In the genomic region with DNA sequence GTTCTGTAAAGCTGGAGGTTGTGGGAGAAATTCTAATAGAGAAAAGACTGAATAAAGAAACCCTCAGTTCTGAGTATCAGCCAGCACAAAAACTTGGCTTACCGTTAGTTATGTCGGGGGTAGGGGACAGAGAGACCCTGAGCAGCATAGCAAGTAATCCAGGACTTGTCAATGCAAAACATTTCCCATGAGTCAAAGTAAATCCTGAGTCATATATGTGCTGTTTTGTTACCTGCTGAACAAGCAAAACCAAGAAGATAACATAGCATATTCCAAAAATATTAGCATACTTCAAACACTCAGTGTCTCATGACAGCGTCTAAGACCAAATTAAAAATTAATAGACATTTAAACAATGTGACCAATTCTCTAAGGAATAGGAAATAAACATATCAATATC, we compare ENCODE assay signal across 20 cellular contexts.
DNase-seq lines count a peak whose midpoint lies in the region; ATAC-seq and TF ChIP-seq lines count a peak whose summit lies in the region.
"Had no signal": no experiment of that assay in that cellular context is flagged by ENCODE, and none has a peak within 500 bp of the region (broad histone marks: within the 10 kb centered on the region; RNA-seq: fewer than 3 reads in every experiment).

No MANE protein-coding gene starts in this region.

- H3K4me3 Mint-ChIP-seq in GM23338 (no peak overlapping the region), glutamatergic neuron (ENCODE audit: unreplicated experiment) (no peak overlapping the region)
- H3K4me3 Mint-ChIP-seq in activated T-cell treated with anti-CD3 and anti-CD28 coated beads, Interleukin-2, amount 50 U/mL, for 72 hours: no peak overlapping the region

- no peaks in the 10 kb centered on the region for H3K36me3 ChIP-seq in GM23338 (ENCODE audit: insufficient read depth)
- no peaks in the 10 kb centered on the region for H3K36me3 ChIP-seq in neuronal stem cell (replicated peaks in 1 of 2; ENCODE audit: control insufficient read depth in 2 of 2, insufficient read depth in 2 of 2, low read length in 2 of 2)
- H3K36me3 ChIP-seq: BLaER1 treated with 17β-estradiol and CSF1 and Interleukin-3, amounts not matched to agents 10 nM and 100 nM; HAP-1 had no signal

- no peaks in the 10 kb centered on the region; the same call in 2 of the 3 replicates for H3K9me3 Mint-ChIP-seq in GM23338
- H3K9me3 Mint-ChIP-seq in glutamatergic neuron (ENCODE audit: unreplicated experiment): no peaks in the 10 kb centered on the region
- peaks cover 4 to 6% of the 10 kb centered on the region in 2 donors for H3K9me3 Mint-ChIP-seq in activated T-cell treated with anti-CD3 and anti-CD28 coated beads, Interleukin-2, amount 50 U/mL, for 72 hours

- H2AFZ ChIP-seq in GM23338 (peak overlapping the region; percentile 76; the same call in 1 of the 2 replicates), neuronal stem cell (ENCODE audit: low read length) (peak overlapping the region; percentile 40)

- no peak overlapping the region for H3K4ac ChIP-seq in neuronal stem cell (ENCODE audit: low read length)

- no peaks in the 10 kb centered on the region for H4K20me1 ChIP-seq in GM23338 (replicated peaks; ENCODE audit: insufficient read depth)
- H4K20me1 ChIP-seq: BLaER1 treated with 17β-estradiol and CSF1 and Interleukin-3, amounts not matched to agents 10 nM and 100 nM had no signal

- H2AK5ac ChIP-seq in neuronal stem cell (ENCODE audit: low read depth, low read length): no peak overlapping the region

- no peak overlapping the region for H3K23ac ChIP-seq in neuronal stem cell (ENCODE audit: low read depth, low read length, poor library complexity)

- no peaks in the 10 kb centered on the region for H3F3A ChIP-seq in GM23338 (replicated peaks; ENCODE audit: low read depth)

- H4K8ac ChIP-seq in neuronal stem cell (ENCODE audit: low read depth, low read length): no peak overlapping the region

- H3K18ac ChIP-seq in neuronal stem cell (ENCODE audit: low read length): no peak overlapping the region

- H3K9me3 ChIP-seq in neuronal stem cell (replicated peaks in 1 of 2; ENCODE audit: control insufficient read depth in 2 of 2, insufficient read depth in 1 of 2, low read depth in 1 of 2, low read length in 2 of 2): no peaks in the 10 kb centered on the region
- H3K9me3 ChIP-seq: A549, HAP-1 had no signal

- H3K27me3 Mint-ChIP-seq in GM23338 (ENCODE audit: insufficient read depth, low read depth, poor library complexity): no peaks in the 10 kb centered on the region
- no peaks in the 10 kb centered on the region for H3K27me3 Mint-ChIP-seq in glutamatergic neuron (ENCODE audit: unreplicated experiment)
- no peaks in the 10 kb centered on the region for H3K27me3 Mint-ChIP-seq in activated T-cell treated with anti-CD3 and anti-CD28 coated beads, Interleukin-2, amount 50 U/mL, for 72 hours (ENCODE audit: low read depth)

- POLR2A ChIA-PET in RWPE1 (lab: Yijun Ruan, JAX; ENCODE audit: low non-redundant PET): no interaction called here

- H3K36me3 Mint-ChIP-seq in GM23338 (ENCODE audit: low read depth) (no peaks in the 10 kb centered on the region; the same call in 2 of the 3 replicates), glutamatergic neuron (ENCODE audit: unreplicated experiment) (no peaks in the 10 kb centered on the region)
- H3K36me3 Mint-ChIP-seq in activated T-cell treated with anti-CD3 and anti-CD28 coated beads, Interleukin-2, amount 50 U/mL, for 72 hours (ENCODE audit: insufficient read depth in 2 of 2): no peaks in the 10 kb centered on the region

- H3K27ac ChIP-seq in GM23338 (ENCODE audit: low read depth): no peak overlapping the region
- H3K27ac ChIP-seq in RWPE1: no peak overlapping the region
- no peak overlapping the region for H3K27ac ChIP-seq in foreskin keratinocyte
- H3K27ac ChIP-seq in neuronal stem cell (replicated peaks; ENCODE audit: low read length): no peak overlapping the region
- H3K27ac ChIP-seq: A549; BLaER1 treated with 17β-estradiol and CSF1 and Interleukin-3, amounts not matched to agents 10 nM and 100 nM; HL-60 had no signal

- no peak overlapping the region for H3K14ac ChIP-seq in neuronal stem cell (ENCODE audit: low read length)

- no peak overlapping the region for H3K4me2 ChIP-seq in GM23338
- H3K4me2 ChIP-seq in neuronal stem cell (ENCODE audit: insufficient read depth, low read length, poor library complexity, severe bottlenecking): no peak overlapping the region
- H3K4me2 ChIP-seq: A549; BLaER1 treated with 17β-estradiol and CSF1 and Interleukin-3, amounts not matched to agents 10 nM and 100 nM had no signal

- no peak overlapping the region for H3K9ac ChIP-seq in neuronal stem cell (ENCODE audit: low read depth, low read length, poor library complexity)
- H3K9ac ChIP-seq: BLaER1 treated with 17β-estradiol and CSF1 and Interleukin-3, amounts not matched to agents 10 nM and 100 nM had no signal

- H3K4me1 Mint-ChIP-seq in GM23338: no peaks in the 10 kb centered on the region; the same call in 2 of the 3 replicates
- H3K4me1 Mint-ChIP-seq in glutamatergic neuron (ENCODE audit: low read depth, unreplicated experiment): no peaks in the 10 kb centered on the region
- no peaks in the 10 kb centered on the region for H3K4me1 Mint-ChIP-seq in activated T-cell treated with anti-CD3 and anti-CD28 coated beads, Interleukin-2, amount 50 U/mL, for 72 hours (ENCODE audit: low read depth)

- no peaks in the 10 kb centered on the region for H3K79me2 ChIP-seq in GM23338 (replicated peaks; ENCODE audit: insufficient read depth)

- H3K9me2 ChIP-seq in GM23338 (ENCODE audit: insufficient read depth): no peaks in the 10 kb centered on the region

- no peak overlapping the region for H4K91ac ChIP-seq in neuronal stem cell (ENCODE audit: low read depth, low read length, poor library complexity)

- H3K27me3 ChIP-seq in GM23338 (ENCODE audit: insufficient read depth) (no peaks in the 10 kb centered on the region), foreskin keratinocyte (no peaks in the 10 kb centered on the region), neuronal stem cell (ENCODE audit: control insufficient read depth in 3 of 3, insufficient read depth in 3 of 3, low read depth in 1 of 3, low read length in 3 of 3) (no peaks in the 10 kb centered on the region)
- H3K27me3 ChIP-seq: BLaER1 treated with 17β-estradiol and CSF1 and Interleukin-3, amounts not matched to agents 10 nM and 100 nM had no signal

- H3K27ac Mint-ChIP-seq in GM23338 (no peak overlapping the region; the same call in 1 of the 2 replicates), glutamatergic neuron (ENCODE audit: unreplicated experiment) (no peak overlapping the region)
- no peak overlapping the region for H3K27ac Mint-ChIP-seq in activated T-cell treated with anti-CD3 and anti-CD28 coated beads, Interleukin-2, amount 50 U/mL, for 72 hours

- H3K4me1 ChIP-seq in GM23338 (ENCODE audit: insufficient read depth) (no peaks in the 10 kb centered on the region), foreskin keratinocyte (peaks cover 10% of the 10 kb centered on the region), neuronal stem cell (ENCODE audit: control insufficient read depth in 2 of 2, insufficient read depth in 1 of 2, low read depth in 1 of 2, low read length in 2 of 2) (no peaks in the 10 kb centered on the region)
- H3K4me1 ChIP-seq: A549; BLaER1 treated with 17β-estradiol and CSF1 and Interleukin-3, amounts not matched to agents 10 nM and 100 nM; HAP-1 had no signal

- H2BK15ac ChIP-seq in neuronal stem cell (ENCODE audit: low read length): no peak overlapping the region

- ATAC-seq in GM23338: no peak
- ATAC-seq in foreskin keratinocyte: peak; percentile 87
- no peak for ATAC-seq in activated T-cell treated with anti-CD3 and anti-CD28 coated beads, Interleukin-2, amount 50 U/mL, for 72 hours (replicated peaks in 1 of 2)
- ATAC-seq: A549, K562, Panc1 had no signal

- no peak for TF ChIP-seq CTCF in GM23338 (conservative IDR thresholded peaks at IDR 0.05; ENCODE audit: low read depth in 2 of 2)
- no peak for TF ChIP-seq CTCF in RWPE1 (conservative IDR thresholded peaks at IDR 0.05; ENCODE audit: low read depth)
- no peak for TF ChIP-seq CTCF in foreskin keratinocyte (conservative IDR thresholded peaks at IDR 0.05)
- TF ChIP-seq CTCF in glutamatergic neuron (IDR thresholded peaks at IDR 0.05; ENCODE audit: partially characterized antibody, unreplicated experiment): no peak

- CTCF ChIA-PET in RWPE1 (lab: Yijun Ruan, JAX): no interaction called here

- DNase-seq in GM23338 (ENCODE audit: low spot score) (no peak), RWPE1 (ENCODE audit: low spot score) (peak; percentile 1), foreskin keratinocyte (peak; percentile 25 to 44), neuronal stem cell (ENCODE audit: low spot score) (no peak), posterior vena cava (ENCODE audit: low spot score) (no peak), glutamatergic neuron (no peak), NK-92 (lab: John Stamatoyannopoulos, UW; ENCODE audit: unreplicated experiment) (no peak)
- no peak for DNase-seq in activated T-cell treated with anti-CD3 and anti-CD28 coated beads, Interleukin-2, amount 50 U/mL, for 72 hours
- DNase-seq: NCI-H1436, NCI-H2029 treated with DMSO at 0.1 percent for 48 hours, NCI-H2171 treated with DMSO at 0.1 percent for 48 hours, NCI-H510A treated with DMSO at 0.1 percent for 48 hours, NCI-H82, Right ventricle myocardium superior had no signal

- H3K79me1 ChIP-seq in neuronal stem cell (ENCODE audit: low read depth, low read length): no peaks in the 10 kb centered on the region

- no peak overlapping the region for H2BK5ac ChIP-seq in neuronal stem cell (ENCODE audit: low read length)

- intact Hi-C loops in posterior vena cava (cut with DNase I): no loop called here

- no peak overlapping the region for H2BK12ac ChIP-seq in neuronal stem cell (ENCODE audit: low read length)

- no CpG with 5 or more reads among the region's 3 CpGs for WGBS in neuronal stem cell (ENCODE audit: extremely low coverage in 2 of 2, insufficient read length in 2 of 2, insufficient replicate concordance in 1 of 2), 2 donors

- no peak overlapping the region for H3K4me3 ChIP-seq in GM23338
- H3K4me3 ChIP-seq in neuronal stem cell (ENCODE audit: low read length in 2 of 2): no peak overlapping the region
- H3K4me3 ChIP-seq: A549; BLaER1 treated with 17β-estradiol and CSF1 and Interleukin-3, amounts not matched to agents 10 nM and 100 nM; HAP-1; K562 had no signal

- H2BK120ac ChIP-seq in neuronal stem cell (ENCODE audit: low read depth, low read length): no peak overlapping the region

TF ChIP-seq in GM23338, 12 proteins besides CTCF, POLR2A, EP300 and RAD21 (continues in another document):
- TF ChIP-seq ZNF331 (CRISPR knock-in tag; IDR thresholded peaks at IDR 0.05; ENCODE audit: low read depth) (no peak), ZNF114 (CRISPR knock-in tag; IDR thresholded peaks at IDR 0.05) (no peak)

Comparison
In these comparisons a context has a peak if more than half of its experiments do, and no peak if none do; other contexts are left out.
1. DNase-seq: peak in RWPE1 (single experiment) and foreskin keratinocyte (2 of 2); none in GM23338 (single experiment), neuronal stem cell (single experiment), posterior vena cava (single experiment), glutamatergic neuron (single experiment), activated T-cell treated with anti-CD3 and anti-CD28 coated beads, Interleukin-2, amount 50 U/mL, for 72 hours (0 of 2) and NK-92 (single experiment).